In genomic region chr2:47310801-47311560, GRCh38 we compare ENCODE assay signal across 8 cellular contexts. TPM values are rescaled to one million over a fixed set of nuclear protein-coding genes. Genes with fewer than 3 reads are reported as not detected.
DNase-seq lines count a peak whose midpoint lies in the region; ATAC-seq and TF ChIP-seq lines count a peak whose summit lies in the region.

No MANE protein-coding gene starts in this region.

- intact Hi-C loops in Calu3 (cut with micrococcal nuclease; ENCODE audit: unreplicated experiment) = no loop called here
- intact Hi-C loops in left ventricle myocardium superior (cut with micrococcal nuclease) = no loop called here

- no peaks in the 10 kb centered on the region for H3K9me3 Mint-ChIP-seq in Calu3 (ENCODE audit: low read depth, unreplicated experiment)

- BruUV-seq in Calu3 (replicated peaks; lab: Mats Ljungman, UMichigan) = no TSS peak

- peak overlapping the region; percentile 79 for H3K27ac Mint-ChIP-seq in Calu3 (ENCODE audit: unreplicated experiment)

- H3K4me3 Mint-ChIP-seq in Calu3 (ENCODE audit: low read depth, unreplicated experiment) = peak overlapping the region; percentile 48

- CTCF ChIA-PET in Calu3 (lab: Charles Lee) = interaction anchor here (1.0 kb wide), 1 partner anchor 268 kb away, joined by 4 read pairs; no protein-coding TSS in a partner anchor

- H3K27me3 Mint-ChIP-seq in Calu3 (ENCODE audit: unreplicated experiment) = no peaks in the 10 kb centered on the region

- peaks cover 48% of the 10 kb centered on the region for H3K4me1 Mint-ChIP-seq in Calu3 (ENCODE audit: low read depth, unreplicated experiment)

- DNase-seq in Calu3 (peak; percentile 60), NAMALWA (ENCODE audit: low spot score) (peak; percentile 83), left ventricle myocardium superior (peak; percentile 74), substantia nigra (lab: John Stamatoyannopoulos, UW) (peak; percentile 42 to 95 (median 84)), NCI-H1436 treated with DMSO at 0.1 percent for 48 hours (lab: John Stamatoyannopoulos, UW) (no peak), EL (no peak)
- no peak for DNase-seq in stimulated activated CD4-positive, alpha-beta T cell treated with anti-CD3 and anti-CD28 coated beads, Interleukin-4, amount 100 ng/mL, for 24 hours

- no peak for TF ChIP-seq CTCF in Calu3 (IDR thresholded peaks at IDR 0.05; ENCODE audit: unreplicated experiment)

- H3K27ac ChIP-seq in substantia nigra (ENCODE audit: low read depth, low read length, poor library complexity, severe bottlenecking) = peak overlapping the region; percentile 100

- peak; percentile 19 for ATAC-seq in GM21737 (IDR thresholded peaks at IDR 0.05; ENCODE audit: unreplicated experiment)
- ATAC-seq in left ventricle myocardium superior = peak; percentile 76

- H3K36me3 Mint-ChIP-seq in Calu3 (ENCODE audit: insufficient read depth, unreplicated experiment) = peaks cover 10% of the 10 kb centered on the region

RNA-seq across cellular contexts. Expression of gene EPCAM, which starts 58.1 kb away (rescaled TPM):
- total RNA-seq in Calu3 (2022) = 455 and 465 TPM in 2 replicates
- not detected for total RNA-seq in left ventricle myocardium superior

Comparison
In these comparisons a context has a peak if more than half of its experiments do, and no peak if none do; other contexts are left out.
1. DNase-seq: peak in Calu3 (single experiment), NAMALWA (single experiment), left ventricle myocardium superior (single experiment) and substantia nigra (49 of 49); none in stimulated activated CD4-positive, alpha-beta T cell treated with anti-CD3 and anti-CD28 coated beads, Interleukin-4, amount 100 ng/mL, for 24 hours (single experiment), NCI-H1436 treated with DMSO at 0.1 percent for 48 hours (single experiment) and EL (single experiment).
2. RNA of gene EPCAM, which starts 58.1 kb away (total RNA-seq): 455 to 465 TPM in Calu3; not detected in left ventricle myocardium superior (single experiment); every median in the first group is over 100 times any median in the second.